ENCODE assay signal across 1 cellular context in genomic region chr7:50267525-50268041, GRCh38.
TF ChIP-seq lines count a peak whose summit lies in the region.

No MANE protein-coding gene starts in this region.

TF ChIP-seq in GM12878, 131 proteins besides CTCF, POLR2A, EP300 and RAD21:
- no peak for TF ChIP-seq ZBED1 (IDR thresholded peaks at IDR 0.05; ENCODE audit: borderline replicate concordance)
- TF ChIP-seq IRF4 (IDR thresholded peaks at IDR 0.05; ENCODE audit: low read depth, low read length) = no peak
- TF ChIP-seq REST (IDR thresholded peaks at IDR 0.05; ENCODE audit: low read depth, low read length) = no peak
- no peak for TF ChIP-seq SREBF2 (IDR thresholded peaks at IDR 0.05; ENCODE audit: low read length)
- no peak for TF ChIP-seq CBFB (IDR thresholded peaks at IDR 0.05; ENCODE audit: low read depth)
- TF ChIP-seq SP1 (IDR thresholded peaks at IDR 0.05; ENCODE audit: low read depth, low read length) = no peak
- TF ChIP-seq CUX1 (IDR thresholded peaks at IDR 0.05; ENCODE audit: insufficient replicate concordance, low read depth, low read length) = no peak
- no peak for TF ChIP-seq SMARCA5 (IDR thresholded peaks at IDR 0.05)
- TF ChIP-seq SUZ12 (IDR thresholded peaks at IDR 0.05; ENCODE audit: unreplicated experiment) = no peak
- TF ChIP-seq PAX5 (IDR thresholded peaks at IDR 0.05; ENCODE audit: borderline replicate concordance, low read depth, low read length) = no peak
